In genomic region chr5:15031180-15031579, GRCh38 we compare ENCODE assay signal across 24 cellular contexts.
A peak's percentile ranks its signal among the peaks of the same experiment; 100 is the strongest.
DNase-seq lines count a peak whose midpoint lies in the region; ATAC-seq and TF ChIP-seq lines count a peak whose summit lies in the region.
"Had no signal": no experiment of that assay in that cellular context is flagged by ENCODE, and none has a peak within 500 bp of the region (broad histone marks: within the 10 kb centered on the region; RNA-seq: fewer than 3 reads in every experiment).

No MANE protein-coding gene starts in this region.

- intact Hi-C loops in left ventricle myocardium inferior (cut with micrococcal nuclease): no loop called here
- intact Hi-C loops in right lobe of liver (cut with DNase I): no loop called here

- no peak for TF ChIP-seq POLR2A in right lobe of liver (IDR thresholded peaks at IDR 0.05)

- TF ChIP-seq CTCF in LNCaP clone FGC (IDR thresholded peaks at IDR 0.05; ENCODE audit: control insufficient read depth, extremely low read depth, insufficient read depth): no peak
- no peak for TF ChIP-seq CTCF in left ventricle myocardium inferior (IDR thresholded peaks at IDR 0.05; ENCODE audit: borderline replicate concordance)
- no peak for TF ChIP-seq CTCF in right lobe of liver (IDR thresholded peaks at IDR 0.05)
- no peak for TF ChIP-seq CTCF in brain microvascular endothelial cell (IDR thresholded peaks at IDR 0.05; ENCODE audit: low read depth, low read length, missing control alignments)

- H3K27ac ChIP-seq in left ventricle myocardium inferior (replicated peaks) (peak overlapping the region; percentile 45), right lobe of liver (peak overlapping the region in 1 of 3 donors; percentile 33), brain microvascular endothelial cell (no peak overlapping the region)
- H3K27ac ChIP-seq: 22Rv1, C4-2B, GM23248, SJSA1 had no signal

- WGBS in right lobe of liver (ENCODE audit: insufficient coverage, low coverage, low lambda C conversion rate, missing lambda C conversion rate): 20% methylated on average over 1 of the region's 1 CpG

- H3K36me3 ChIP-seq in left ventricle myocardium inferior (no peaks in the 10 kb centered on the region), right lobe of liver (no peaks in the 10 kb centered on the region), brain microvascular endothelial cell (replicated peaks) (no peaks in the 10 kb centered on the region)
- H3K36me3 ChIP-seq: HAP-1, SJSA1 had no signal

- no peak overlapping the region for H3K4me3 ChIP-seq in LNCaP clone FGC (ENCODE audit: low read depth, low read length)
- no peak overlapping the region for H3K4me3 ChIP-seq in left ventricle myocardium inferior
- H3K4me3 ChIP-seq in right lobe of liver: no peak overlapping the region
- H3K4me3 ChIP-seq in brain microvascular endothelial cell (ENCODE audit: low read depth, low read length): no peak overlapping the region
- H3K4me3 ChIP-seq: GM23248, HAP-1, SJSA1 had no signal

- no peaks in the 10 kb centered on the region for H3K27me3 ChIP-seq in left ventricle myocardium inferior (ENCODE audit: low read depth)
- no peaks in the 10 kb centered on the region for H3K27me3 ChIP-seq in right lobe of liver
- peaks cover 8% of the 10 kb centered on the region for H3K27me3 ChIP-seq in brain microvascular endothelial cell (replicated peaks)

- in situ Hi-C loops in brain microvascular endothelial cell (cut with HindIII; ENCODE audit: low pct_ligation_motif_present, low sequenced_read_pairs): no loop called here

- DNase-seq in DMS53 (lab: John Stamatoyannopoulos, UW): peak; percentile 12
- DNase-seq in DMS53 treated with DMSO at 0.1 percent for 48 hours (lab: John Stamatoyannopoulos, UW; ENCODE audit: unreplicated experiment): no peak
- DNase-seq in LNCaP clone FGC (ENCODE audit: low read depth): peak; percentile 45
- DNase-seq in left ventricle myocardium inferior: no peak
- peak in 1 of 3 donors; percentile 77 for DNase-seq in right lobe of liver
- no peak for DNase-seq in brain microvascular endothelial cell
- DNase-seq: Caco-2; CD8-positive, alpha-beta T cell; DND-41; GM23248; HFFc6; IMR-90; KG1; MM.1S; NCI-H2081; NCI-H2227 treated with DMSO at 0.1 percent for 48 hours; NCI-H526 treated with DMSO at 0.1 percent for 48 hours; NK-92 treated with Interleukin-12 subunit alpha and Interleukin-12 subunit beta, amount 100 ng/mL, for 24 hours; PC-3 had no signal

- peak; percentile 96 to 99 (median 98) for ATAC-seq in right lobe of liver
- no peak for ATAC-seq in GM21367 (IDR thresholded peaks at IDR 0.05; ENCODE audit: unreplicated experiment)
- ATAC-seq: CD8-positive, alpha-beta T cell; PC-3 had no signal

- H3K9me3 ChIP-seq in left ventricle myocardium inferior (replicated peaks): no peaks in the 10 kb centered on the region
- no peaks in the 10 kb centered on the region for H3K9me3 ChIP-seq in right lobe of liver
- H3K9me3 ChIP-seq: Caco-2, HAP-1, SJSA1 had no signal

- H3K4me1 ChIP-seq in left ventricle myocardium inferior (peaks cover 10% of the 10 kb centered on the region), right lobe of liver (no peaks in the 10 kb centered on the region)
- H3K4me1 ChIP-seq: Caco-2, HAP-1, SJSA1 had no signal

Comparison
In these comparisons a context has a peak if more than half of its experiments do, and no peak if none do; other contexts are left out.
1. DNase-seq: peak in DMS53 (single experiment) and LNCaP clone FGC (single experiment); none in DMS53 treated with DMSO at 0.1 percent for 48 hours (single experiment), left ventricle myocardium inferior (single experiment) and brain microvascular endothelial cell (single experiment).